In genomic region chr6:88165877-88166492, GRCh38 we compare ENCODE assay signal across 8 cellular contexts. TPM values are rescaled to one million over a fixed set of nuclear protein-coding genes. Genes with fewer than 3 reads are reported as not detected.
A peak's percentile ranks its signal among the peaks of the same experiment; 100 is the strongest.
DNase-seq lines count a peak whose midpoint lies in the region; ATAC-seq and TF ChIP-seq lines count a peak whose summit lies in the region.

Gene CNR1 (minus strand): TSS chr6:88166347. CDS start chr6:88145274, 21,073 bp downstream.

- H3K27me3 Mint-ChIP-seq in mesothelial cell of epicardium (ENCODE audit: low read depth): peaks cover 52% of the 10 kb centered on the region

- in situ Hi-C loops in G401 (cut with HindIII; ENCODE audit: low sequenced_read_pairs): no loop called here

- H3K9me3 Mint-ChIP-seq in mesothelial cell of epicardium: no peaks in the 10 kb centered on the region

- WGBS in ectodermal cell, 2 experiments: 0% methylated on average over 76 of the region's 76 CpGs
- 1% methylated on average over 35 to 67 of the region's 76 CpGs for WGBS in upper lobe of left lung, 2 donors

- H3K4me1 ChIP-seq in SJSA1 (replicated peaks) (peaks cover 16% of the 10 kb centered on the region), ectodermal cell (ENCODE audit: control insufficient read depth, insufficient read depth, low read length) (no peaks in the 10 kb centered on the region), upper lobe of left lung (peaks cover 18 to 25% (median 22%) of the 10 kb centered on the region in 4 donors)

- no peak for TF ChIP-seq EP300 in upper lobe of left lung (IDR thresholded peaks at IDR 0.05)

- H3K9me3 ChIP-seq in SJSA1 (replicated peaks) (peaks cover 10% of the 10 kb centered on the region), ectodermal cell (ENCODE audit: control insufficient read depth, low read length) (no peaks in the 10 kb centered on the region), upper lobe of left lung (no peaks in the 10 kb centered on the region)

- no peaks in the 10 kb centered on the region for H3K36me3 Mint-ChIP-seq in mesothelial cell of epicardium

- DNase-seq in G401 (ENCODE audit: low spot score): peak; percentile 66
- DNase-seq in HK-2 (ENCODE audit: unreplicated experiment): peak; percentile 85
- DNase-seq in SJSA1 (ENCODE audit: low read depth in 1 of 2, low spot score in 2 of 2): peak; percentile 40 to 62
- DNase-seq in mesothelial cell of epicardium (ENCODE audit: low spot score in 2 of 2, unreplicated experiment in 2 of 2): peak; percentile 54 to 74
- peak; percentile 82 to 95 for DNase-seq in upper lobe of left lung
- no peak for DNase-seq in KG1 (lab: John Stamatoyannopoulos, UW)

- H3K27me3 ChIP-seq in SJSA1 (replicated peaks) (peaks cover 67% of the 10 kb centered on the region), ectodermal cell (ENCODE audit: control insufficient read depth, insufficient read depth, low read length, poor library complexity, severe bottlenecking) (peaks cover 59% of the 10 kb centered on the region), upper lobe of left lung (peaks cover 2 to 24% (median 13%) of the 10 kb centered on the region in 4 donors)

- H3K36me3 ChIP-seq in SJSA1 (no peaks in the 10 kb centered on the region), ectodermal cell (ENCODE audit: control insufficient read depth, insufficient read depth, low read length) (no peaks in the 10 kb centered on the region), upper lobe of left lung (no peaks in the 10 kb centered on the region)

- ATAC-seq in GM19467 (IDR thresholded peaks at IDR 0.05; ENCODE audit: unreplicated experiment) (peak; percentile 43), upper lobe of left lung (ENCODE audit: low FRiP score in 2 of 2) (peak; percentile 87 to 91)

- H3K4me3 Mint-ChIP-seq in mesothelial cell of epicardium: peak within 1 kb of the TSS; percentile 82

- H3K27ac Mint-ChIP-seq in mesothelial cell of epicardium: peak within 1 kb of the TSS; percentile 74

- H3K4me3 ChIP-seq in SJSA1 (peak within 1 kb of the TSS; percentile 43), ectodermal cell (ENCODE audit: insufficient read depth, low read depth, low read length) (peak within 1 kb of the TSS; percentile 47), upper lobe of left lung (peak within 1 kb of the TSS; percentile 43 to 62 (median 56))

- H3K4me1 Mint-ChIP-seq in mesothelial cell of epicardium: peaks cover 21% of the 10 kb centered on the region

- TF ChIP-seq CTCF in mesothelial cell of epicardium (IDR thresholded peaks at IDR 0.05; ENCODE audit: unreplicated experiment) (no peak), upper lobe of left lung (IDR thresholded peaks at IDR 0.05) (peak in 4 of 6 experiments; percentile 19 to 54 (median 43))

- TF ChIP-seq POLR2A in upper lobe of left lung (IDR thresholded peaks at IDR 0.05): peak in 2 of 4 donors; percentile 39 to 54

- H3K27ac ChIP-seq in SJSA1 (no peak within 1 kb of the TSS), ectodermal cell (ENCODE audit: insufficient read depth, low read depth, low read length, poor library complexity, severe bottlenecking) (no peak within 1 kb of the TSS), upper lobe of left lung (peak within 1 kb of the TSS; percentile 19 to 80 (median 67))

RNA-seq across cellular contexts. Expression of gene CNR1, which starts in this region (rescaled TPM):
- total RNA-seq in G401 (2014; rRNA removed; shearing (Covaris generic)): not detected in 2 replicates
- total RNA-seq in SJSA1 (2014; rRNA removed; shearing (Covaris generic)): 0.24 and 0.50 TPM in 2 replicates
- 0.81 TPM for polyA plus RNA-seq in ectodermal cell (2013, experiment 1 of 4)
- polyA plus RNA-seq in ectodermal cell (2013, experiment 2 of 4): 0.71 TPM
- 1.3 TPM for polyA plus RNA-seq in ectodermal cell (2013, experiment 3 of 4)
- polyA plus RNA-seq in ectodermal cell (2013, experiment 4 of 4): 1.5 TPM
- total RNA-seq in mesothelial cell of epicardium (6.2 to 6.9 TPM (median 6.3 TPM) in 3 replicates), upper lobe of left lung (10 to 100 TPM in 3 of 6 donors, 1 to 10 TPM in 3; 7.3 to 19.0 (median 10.3) TPM)

Comparison
In these comparisons a context has a peak if more than half of its experiments do, and no peak if none do; other contexts are left out.
1. Peak in DNase-seq in G401; RNA of the gene not detected or under 1 TPM.
2. Peak in DNase-seq and H3K4me3 ChIP-seq in SJSA1; RNA of the gene not detected or under 1 TPM.
3. H3K27ac ChIP-seq: peak in upper lobe of left lung (4 of 4); none in SJSA1 (single experiment) and ectodermal cell (single experiment).
4. Peak in every context shown above with its lines, with median percentiles within 50 percentile points of each other: H3K4me3 ChIP-seq.